In the genomic region with DNA sequence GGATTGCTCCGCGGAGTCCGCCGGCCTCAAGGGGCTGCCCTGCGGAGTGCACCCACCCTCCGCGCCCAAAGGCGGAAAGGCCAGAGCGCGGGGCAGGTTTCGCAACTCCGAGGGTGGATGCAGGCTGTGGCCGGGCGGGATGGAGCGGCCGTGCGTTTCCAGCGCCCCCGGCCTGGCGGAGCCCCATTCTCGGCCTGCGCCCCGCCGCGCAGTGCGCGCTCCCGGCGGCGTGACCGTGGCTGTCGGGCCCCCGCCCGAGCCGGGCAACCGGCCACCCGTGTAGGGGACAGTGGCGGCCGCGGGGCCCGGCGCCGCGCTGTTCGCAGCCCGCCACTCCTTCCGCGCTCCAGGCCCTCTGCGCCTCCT, we compare ENCODE assay signal across 8 cellular contexts. TPM values are rescaled to one million over a fixed set of nuclear protein-coding genes. Genes with fewer than 3 reads are reported as not detected.
DNase-seq lines count a peak whose midpoint lies in the region; ATAC-seq and TF ChIP-seq lines count a peak whose summit lies in the region.

No MANE protein-coding gene starts in this region.

- no peaks in the 10 kb centered on the region for H3K9me2 ChIP-seq in Loucy (replicated peaks; ENCODE audit: low read depth, low read length)

- peak overlapping the region; percentile 87 for H2AFZ ChIP-seq in Loucy (ENCODE audit: low read length)

- peak overlapping the region; percentile 91 for H3K4me2 ChIP-seq in Loucy (ENCODE audit: low read depth, low read length, poor library complexity, severe bottlenecking)

- POLR2A ChIA-PET in CD4-positive, alpha-beta T cell (lab: Charles Lee), result interaction anchor here (0.6 to 4.7 kb wide), 20 partner anchors 8 to 818 kb away, joined by 3 to 67 read pairs (median 6); a partner anchor contains a TSS

- H3K27me3 ChIP-seq in CD4-positive, alpha-beta T cell (ENCODE audit: control insufficient read depth, insufficient read depth, low read length), result no peaks in the 10 kb centered on the region
- H3K27me3 ChIP-seq in Loucy (ENCODE audit: insufficient read depth, low read length, poor library complexity, severe bottlenecking), result no peaks in the 10 kb centered on the region
- H3K27me3 ChIP-seq in left lung, result peaks cover 0 to 36% of the 10 kb centered on the region in 2 donors
- no peaks in the 10 kb centered on the region for H3K27me3 ChIP-seq in suprapubic skin

- no peak for DNase-seq in CD4-positive, alpha-beta T cell
- DNase-seq in cardiac fibroblast (ENCODE audit: low read depth in 2 of 2) (no peak), left lung (peak in 1 of 2 donors; percentile 66), suprapubic skin (ENCODE audit: low spot score in 2 of 2) (peak; percentile 80 to 83), NCI-H510A treated with DMSO at 0.1 percent for 48 hours (lab: John Stamatoyannopoulos, UW) (no peak), LoVo (ENCODE audit: low spot score) (no peak)

- intact Hi-C loops in CD4-positive, alpha-beta T cell (cut with DNase I, micrococcal nuclease), result loop anchor here (1.0 to 10.0 kb wide), 6 partner anchors 25 to 969 kb away; a partner anchor contains a TSS
- intact Hi-C loops in left lung (cut with DNase I), result no loop called here

- 0% methylated on average over 7 of the region's 49 CpGs for WGBS in suprapubic skin

- peak overlapping the region; percentile 85 for H3K4me3 ChIP-seq in Loucy (ENCODE audit: low read length, poor library complexity, severe bottlenecking)
- H3K4me3 ChIP-seq in cardiac fibroblast (replicated peaks in 1 of 2; ENCODE audit: low read depth in 2 of 2, low read length in 2 of 2), result peak overlapping the region; percentile 84 to 90
- H3K4me3 ChIP-seq in left lung, result peak overlapping the region; percentile 81 to 83
- peak overlapping the region; percentile 91 for H3K4me3 ChIP-seq in suprapubic skin

- no peaks in the 10 kb centered on the region for H3K9me3 Mint-ChIP-seq in CD4-positive, alpha-beta T cell

- CTCF ChIA-PET in CD4-positive, alpha-beta T cell (lab: Charles Lee), result interaction anchor here (1.5 to 1.6 kb wide), 2 partner anchors 96 to 102 kb away, joined by 4 read pairs; no protein-coding TSS in a partner anchor

- H3K27ac ChIP-seq in CD4-positive, alpha-beta T cell (ENCODE audit: low read depth, low read length), result peak overlapping the region; percentile 74
- peak overlapping the region; percentile 96 to 99 for H3K27ac ChIP-seq in left lung
- H3K27ac ChIP-seq in suprapubic skin, result peak overlapping the region; percentile 99

- H3K4me3 Mint-ChIP-seq in CD4-positive, alpha-beta T cell, result peak overlapping the region; percentile 100

- H3K9ac ChIP-seq in Loucy (ENCODE audit: low read depth, low read length, poor library complexity, severe bottlenecking), result peak overlapping the region; percentile 83

- ATAC-seq in CD4-positive, alpha-beta T cell (ENCODE audit: poor library complexity), result no peak
- ATAC-seq in GM21390 (IDR thresholded peaks at IDR 0.05; ENCODE audit: unreplicated experiment) (peak; percentile 22), left lung (peak; percentile 26)

- H3K4me1 ChIP-seq in Loucy (ENCODE audit: insufficient read depth, low read length, poor library complexity, severe bottlenecking) (peaks cover 80% of the 10 kb centered on the region), left lung (peaks cover 21 to 58% of the 10 kb centered on the region in 2 donors), suprapubic skin (peaks cover 65% of the 10 kb centered on the region)

- TF ChIP-seq EP300 in suprapubic skin (IDR thresholded peaks at IDR 0.05), result no peak

- peak overlapping the region; percentile 99 for H3K27ac Mint-ChIP-seq in CD4-positive, alpha-beta T cell

- no peaks in the 10 kb centered on the region for H3K9me3 ChIP-seq in CD4-positive, alpha-beta T cell (ENCODE audit: control insufficient read depth, low read length)
- H3K9me3 ChIP-seq in Loucy (ENCODE audit: insufficient read depth, low read depth, low read length) (no peaks in the 10 kb centered on the region), left lung (no peaks in the 10 kb centered on the region), suprapubic skin (no peaks in the 10 kb centered on the region)

- H3K79me2 ChIP-seq in Loucy (ENCODE audit: insufficient read depth, low read length), result peaks cover 47% of the 10 kb centered on the region

- H3K36me3 Mint-ChIP-seq in CD4-positive, alpha-beta T cell (ENCODE audit: low read depth), result peaks cover 19% of the 10 kb centered on the region

- peaks cover 9% of the 10 kb centered on the region for H3K27me3 Mint-ChIP-seq in CD4-positive, alpha-beta T cell

- peaks cover 11% of the 10 kb centered on the region for H3F3A ChIP-seq in Loucy (ENCODE audit: low read depth)

- peaks cover 72% of the 10 kb centered on the region for H3K4me1 Mint-ChIP-seq in CD4-positive, alpha-beta T cell (ENCODE audit: low read depth)

- H4K20me1 ChIP-seq in Loucy (ENCODE audit: insufficient read depth, low read length, poor library complexity, severe bottlenecking), result peaks cover 38% of the 10 kb centered on the region

- no peak for TF ChIP-seq POLR2A in suprapubic skin (IDR thresholded peaks at IDR 0.05)

- TF ChIP-seq CTCF in CD4-positive, alpha-beta T cell (IDR thresholded peaks at IDR 0.05), result no peak
- TF ChIP-seq CTCF in Loucy (conservative IDR thresholded peaks at IDR 0.05; ENCODE audit: low read length), result no peak
- no peak for TF ChIP-seq CTCF in cardiac fibroblast (IDR thresholded peaks at IDR 0.05; ENCODE audit: low read depth, low read length)
- no peak for TF ChIP-seq CTCF in left lung (IDR thresholded peaks at IDR 0.05)
- no peak for TF ChIP-seq CTCF in suprapubic skin (IDR thresholded peaks at IDR 0.05)

- H3K36me3 ChIP-seq in Loucy (ENCODE audit: insufficient read depth, low read length), result no peaks in the 10 kb centered on the region
- no peaks in the 10 kb centered on the region for H3K36me3 ChIP-seq in left lung
- no peaks in the 10 kb centered on the region for H3K36me3 ChIP-seq in suprapubic skin

RNA-seq across cellular contexts. Expression of a gene that starts 0.3 kb away (rescaled TPM):
- total RNA-seq in CD4-positive, alpha-beta T cell, result 10 to 100 TPM; 23.1 to 23.5 TPM
- total RNA-seq in left lung (10 to 100 TPM; 48.1 to 51.7 TPM), suprapubic skin (10 to 100 TPM; 41.8 to 46.6 (median 43.9) TPM)

Comparison
In these comparisons a context has a peak if more than half of its experiments do, and no peak if none do; other contexts are left out.
1. DNase-seq: peak in suprapubic skin (2 of 2); none in CD4-positive, alpha-beta T cell (0 of 10), cardiac fibroblast (0 of 2), NCI-H510A treated with DMSO at 0.1 percent for 48 hours (single experiment) and LoVo (single experiment).
2. intact Hi-C loops: an anchor here in CD4-positive, alpha-beta T cell (1.0 to 10.0 kb wide); none called in left lung.
3. Peak in every context shown above with its lines, with median percentiles within 50 percentile points of each other: H3K27ac ChIP-seq and H3K4me3 ChIP-seq.